In the genomic region with DNA sequence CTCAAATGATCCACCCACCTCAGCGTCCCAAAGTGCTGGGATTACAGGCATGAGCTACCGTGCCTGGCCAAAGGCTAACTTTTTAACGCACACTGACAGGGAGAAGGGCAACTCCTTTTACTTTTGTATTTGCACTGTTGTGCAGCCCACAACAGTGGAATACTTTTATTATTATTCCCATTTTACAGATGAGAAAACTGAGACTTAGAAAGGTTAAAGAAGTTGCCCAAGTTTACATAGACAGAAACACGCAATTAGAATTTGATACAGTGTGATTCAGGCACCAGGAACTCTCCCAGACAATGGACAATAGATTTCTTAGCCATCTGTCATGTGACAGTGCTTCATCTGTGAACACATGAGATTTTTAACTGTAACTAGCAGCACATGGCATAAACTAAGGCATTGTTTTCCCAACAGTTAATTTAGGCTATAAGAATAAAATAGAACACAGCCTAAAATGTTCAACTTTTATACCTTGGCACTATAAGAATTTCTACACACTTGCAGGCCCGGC, we compare ENCODE assay signal across 24 cellular contexts. TPM values are rescaled to one million over a fixed set of nuclear protein-coding genes. Genes with fewer than 3 reads are reported as not detected.
DNase-seq lines count a peak whose midpoint lies in the region; ATAC-seq lines count a peak whose summit lies in the region.
"Had no signal": no experiment of that assay in that cellular context is flagged by ENCODE, and none has a peak within 500 bp of the region (broad histone marks: within the 10 kb centered on the region; RNA-seq: fewer than 3 reads in every experiment).

No MANE protein-coding gene starts in this region.

- peak; percentile 20 for DNase-seq in GM23248
- DNase-seq in amniotic epithelial cell (ENCODE audit: low read depth) = peak; percentile 11
- peak; percentile 30 for DNase-seq in medulla oblongata (ENCODE audit: extremely low spot score)
- no peak for DNase-seq in activated naive CD4-positive, alpha-beta T cell treated with anti-CD3 and anti-CD28 coated beads, Interleukin-2, amount 50 U/mL, for 72 hours (ENCODE audit: low spot score in 2 of 2)
- DNase-seq in kidney glomerular epithelial cell (lab: John Stamatoyannopoulos, UW) = no peak
- no peak for DNase-seq in NCI-H2081 (lab: John Stamatoyannopoulos, UW)
- DNase-seq: activated CD4-positive, alpha-beta memory T cell treated with anti-CD3 and anti-CD28 coated beads for 36 hours; activated naive CD8-positive, alpha-beta T cell treated with anti-CD3 and anti-CD28 coated beads, Interleukin-2, amount 10 ng/mL, durations not matched to agents 7 days and 5 days; HFFc6; immature natural killer cell; left lung; midbrain; NCI-H2171; NCI-H524 treated with DMSO at 0.1 percent for 48 hours; pancreas; right cardiac atrium; SJCRH30; stimulated activated naive CD8-positive, alpha-beta T cell treated with anti-CD3 and anti-CD28 coated beads, Interleukin-15, Interleukin-2, amounts not matched to agents 100 U/mL and 50 U/mL, for 24 hours had no signal

- peaks cover 8% of the 10 kb centered on the region; the same call in 1 of the 2 replicates for H4K20me1 ChIP-seq in GM23248 (ENCODE audit: insufficient read depth)

- WGBS in GM23248 (ENCODE audit: low coverage in 1 of 2, low lambda C conversion rate in 2 of 2, missing lambda C conversion rate in 2 of 2), 2 experiments = 97 to 99% methylated on average over 5 of the region's 5 CpGs

- no peak overlapping the region for H3K4me2 ChIP-seq in GM23248 (ENCODE audit: unreplicated experiment)
- H3K4me2 ChIP-seq: hepatocyte, KMS-11 had no signal

- H3F3A ChIP-seq in GM23248 (ENCODE audit: insufficient read depth) = peaks cover 17% of the 10 kb centered on the region

- peaks cover 99% of the 10 kb centered on the region for H3K79me2 ChIP-seq in GM23248 (ENCODE audit: insufficient read depth)

- H3K4me3 ChIP-seq in GM23248 = no peak overlapping the region
- H3K4me3 ChIP-seq: hepatocyte, left lung, pancreas, SJCRH30 had no signal

- no peaks in the 10 kb centered on the region for H3K27me3 ChIP-seq in GM23248 (replicated peaks; ENCODE audit: insufficient read depth)
- H3K27me3 ChIP-seq: hepatocyte, left lung, pancreas, SJCRH30 had no signal

- in situ Hi-C loops in GM23248 (cut with MboI) = no loop called here

- H3K9me3 Mint-ChIP-seq in activated naive CD4-positive, alpha-beta T cell treated with anti-CD3 and anti-CD28 coated beads, Interleukin-2, amount 50 U/mL, for 72 hours = no peaks in the 10 kb centered on the region
- H3K9me3 Mint-ChIP-seq: activated CD4-positive, alpha-beta memory T cell treated with anti-CD3 and anti-CD28 coated beads for 36 hours; activated naive CD8-positive, alpha-beta T cell treated with anti-CD3 and anti-CD28 coated beads, Interleukin-2, amount 10 ng/mL, durations not matched to agents 7 days and 5 days; HFFc6; immature natural killer cell; natural killer cell treated with Interleukin-12 subunit alpha and Interleukin-12 subunit beta and Interleukin-15 and Interleukin-18, amount 100 ng/mL, for 72 hours had no signal

- no peaks in the 10 kb centered on the region for H3K9me2 ChIP-seq in GM23248 (ENCODE audit: insufficient read depth)

- no peak overlapping the region for H3K27ac ChIP-seq in GM23248
- H3K27ac ChIP-seq: hepatocyte, KMS-11, left lung, pancreas, SJCRH30 had no signal

- H3K9me3 ChIP-seq in GM23248 (ENCODE audit: low read depth) = no peaks in the 10 kb centered on the region
- H3K9me3 ChIP-seq: left lung, pancreas, SJCRH30 had no signal

- no peaks in the 10 kb centered on the region for H3K36me3 ChIP-seq in GM23248 (ENCODE audit: low read depth)
- H3K36me3 ChIP-seq: left lung, pancreas, SJCRH30 had no signal

- no peak overlapping the region for H2AFZ ChIP-seq in GM23248
- H2AFZ ChIP-seq: hepatocyte had no signal

- H3K4me1 ChIP-seq in GM23248 (ENCODE audit: insufficient read depth) = peaks cover 13% of the 10 kb centered on the region
- H3K4me1 ChIP-seq: SJCRH30 had no signal

- H3K27ac Mint-ChIP-seq in activated naive CD4-positive, alpha-beta T cell treated with anti-CD3 and anti-CD28 coated beads, Interleukin-2, amount 50 U/mL, for 72 hours = no peak overlapping the region
- H3K27ac Mint-ChIP-seq: activated CD4-positive, alpha-beta memory T cell treated with anti-CD3 and anti-CD28 coated beads for 36 hours; activated naive CD8-positive, alpha-beta T cell treated with anti-CD3 and anti-CD28 coated beads, Interleukin-2, amount 10 ng/mL, durations not matched to agents 7 days and 5 days had no signal

- ATAC-seq in esophagus mucosa (peak; percentile 41), HG03571 (IDR thresholded peaks at IDR 0.05; ENCODE audit: unreplicated experiment) (no peak)
- ATAC-seq in activated naive CD4-positive, alpha-beta T cell treated with anti-CD3 and anti-CD28 coated beads, Interleukin-2, amount 50 U/mL, for 72 hours = no peak
- ATAC-seq: activated CD4-positive, CD25-positive, alpha-beta regulatory T cell treated with anti-CD3 and anti-CD28 coated beads, Interleukin-2, amount 50 U/mL, for 24 hours; left lung; natural killer cell treated with Interleukin-12 subunit alpha and Interleukin-12 subunit beta and Interleukin-15 and Interleukin-18, amount 100 ng/mL, for 72 hours; right cardiac atrium; stimulated activated naive CD8-positive, alpha-beta T cell treated with anti-CD3 and anti-CD28 coated beads, Interleukin-15, Interleukin-2, amounts not matched to agents 100 U/mL and 50 U/mL, for 24 hours had no signal

- peaks cover 0 to 6% of the 10 kb centered on the region in 2 donors for H3K36me3 Mint-ChIP-seq in activated naive CD4-positive, alpha-beta T cell treated with anti-CD3 and anti-CD28 coated beads, Interleukin-2, amount 50 U/mL, for 72 hours

- no peak overlapping the region for H3K9ac ChIP-seq in GM23248
- H3K9ac ChIP-seq: KMS-11 had no signal

RNA-seq across cellular contexts. Expression of a gene that starts 18.8 kb away (rescaled TPM):
- total RNA-seq in GM23248 (2014; rRNA removed; shearing (Covaris generic)) = 39.7 and 41.7 TPM in 2 replicates
- 21.1 and 22.7 TPM in 2 replicates for polyA plus RNA-seq in GM23248 (2016; fragmentation: Nextera tagmentation; extraction: Ambion mirVana)
- 19.3 TPM for total RNA-seq in esophagus mucosa
- 10 to 100 TPM; 35.8 to 40.5 TPM for total RNA-seq in activated naive CD4-positive, alpha-beta T cell treated with anti-CD3 and anti-CD28 coated beads, Interleukin-2, amount 50 U/mL, for 72 hours

Comparison
In these comparisons a context has a peak if more than half of its experiments do, and no peak if none do; other contexts are left out.
1. DNase-seq: peak in GM23248 (single experiment), amniotic epithelial cell (single experiment) and medulla oblongata (single experiment); none in activated naive CD4-positive, alpha-beta T cell treated with anti-CD3 and anti-CD28 coated beads, Interleukin-2, amount 50 U/mL, for 72 hours (0 of 2), kidney glomerular epithelial cell (single experiment) and NCI-H2081 (0 of 2).